In the genomic region with DNA sequence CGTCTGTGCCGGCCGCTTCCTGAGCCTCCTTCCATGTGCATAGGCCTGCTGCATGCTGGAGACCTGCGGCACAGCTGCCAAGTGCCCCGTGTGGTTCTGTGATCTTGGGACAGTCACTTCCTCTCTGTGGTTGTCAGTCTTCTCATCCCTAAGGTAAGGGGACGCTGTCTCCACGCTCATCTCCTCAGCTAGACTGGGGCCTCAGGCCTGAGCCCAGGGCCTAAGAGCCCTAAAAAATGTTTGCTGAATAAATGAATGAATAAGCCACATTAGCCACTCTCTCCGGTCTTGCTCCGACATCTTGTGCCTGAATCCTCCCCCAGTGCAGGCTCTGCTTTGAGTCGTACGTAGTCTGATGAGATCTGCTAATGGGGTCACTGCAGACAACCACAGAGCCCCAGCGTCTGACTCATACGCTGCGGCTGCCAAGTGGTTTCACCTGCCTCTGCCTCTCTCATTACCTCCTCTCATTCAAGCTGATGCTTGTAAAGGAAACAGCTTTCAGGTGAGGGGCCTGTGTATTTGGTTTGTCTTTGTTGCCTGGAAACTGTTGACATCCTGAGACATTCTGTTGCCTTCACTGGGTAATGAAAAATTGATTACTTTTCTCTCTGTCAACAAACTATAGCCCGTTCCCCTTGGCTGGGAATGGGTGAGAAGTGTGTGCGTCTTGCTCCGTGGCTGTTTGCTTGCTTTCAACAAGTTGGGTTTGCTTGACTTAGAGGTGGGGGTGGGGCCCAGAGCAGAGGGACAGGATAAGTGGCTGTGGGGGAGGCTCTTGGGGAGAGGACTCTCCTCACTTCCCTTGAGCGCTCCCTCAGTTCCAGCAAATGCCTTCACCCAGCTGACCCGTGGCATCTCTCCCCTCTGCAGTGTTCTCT, we compare ENCODE assay signal across 9 cellular contexts. TPM values are rescaled to one million over a fixed set of nuclear protein-coding genes. Genes with fewer than 3 reads are reported as not detected.
A peak's percentile ranks its signal among the peaks of the same experiment; 100 is the strongest.
DNase-seq lines count a peak whose midpoint lies in the region; ATAC-seq and TF ChIP-seq lines count a peak whose summit lies in the region.
"Had no signal": no experiment of that assay in that cellular context is flagged by ENCODE, and none has a peak within 500 bp of the region (broad histone marks: within the 10 kb centered on the region; RNA-seq: fewer than 3 reads in every experiment).

No MANE protein-coding gene starts in this region.

- H3K27me3 ChIP-seq in RWPE2 (ENCODE audit: insufficient read depth, poor library complexity, severe bottlenecking) (no peaks in the 10 kb centered on the region), testis (no peaks in the 10 kb centered on the region)
- H3K27me3 ChIP-seq: BLaER1 had no signal

- H3K4me3 ChIP-seq in RWPE2 (ENCODE audit: severe bottlenecking) (no peak overlapping the region), testis (no peak overlapping the region)
- H3K4me3 ChIP-seq: BLaER1 had no signal

- H3K36me3 ChIP-seq in RWPE2 (ENCODE audit: low read depth) (no peaks in the 10 kb centered on the region), testis (ENCODE audit: low read depth, missing control alignments) (no peaks in the 10 kb centered on the region)
- H3K36me3 ChIP-seq: BLaER1 had no signal

- in situ Hi-C loops in ACHN (cut with HindIII; ENCODE audit: low pct_ligation_motif_present, low pct_unique_long_range_greater_than_20kb, low sequenced_read_pairs): no loop called here

- ATAC-seq in RWPE2 (ENCODE audit: low read depth): peak; percentile 87
- no peak for ATAC-seq in left lobe of liver
- no peak for ATAC-seq in GM18861 (IDR thresholded peaks at IDR 0.05; ENCODE audit: unreplicated experiment)

- TF ChIP-seq CTCF in RWPE2 (IDR thresholded peaks at IDR 0.05; ENCODE audit: poor library complexity, severe bottlenecking) (no peak), testis (IDR thresholded peaks at IDR 0.05) (no peak)

- 85 to 92% methylated on average over 17 to 19 of the region's 19 CpGs for WGBS in testis, 2 donors

- DNase-seq in ACHN (peak; percentile 81), KG1 (lab: John Stamatoyannopoulos, UW) (peak; percentile 59), RWPE2 (ENCODE audit: low spot score) (peak; percentile 93), left lobe of liver (ENCODE audit: low spot score) (peak; percentile 19), testis (no peak)
- DNase-seq in activated gamma-delta T cell treated with anti-CD3 and anti-CD28 coated beads, Interleukin-2, amount 50 U/mL, for 16 hours (ENCODE audit: low read depth): peak; percentile 78
- DNase-seq in stimulated activated CD8-positive, alpha-beta memory T cell treated with anti-CD3 and anti-CD28 coated beads, Interleukin-15, amount 100 ng/mL, for 4 hours (ENCODE audit: low read depth in 2 of 2): peak; percentile 72 to 80

- H3K4me1 ChIP-seq in RWPE2 (ENCODE audit: insufficient read depth, poor library complexity, severe bottlenecking) (peaks cover 38% of the 10 kb centered on the region), testis (peaks cover 5% of the 10 kb centered on the region)

- no peak for TF ChIP-seq POLR2A in testis (IDR thresholded peaks at IDR 0.05)

- intact Hi-C loops in testis (cut with DNase I; ENCODE audit: low total_unique reads): no loop called here

- H3K9me3 ChIP-seq in RWPE2 (ENCODE audit: severe bottlenecking): no peaks in the 10 kb centered on the region
- no peaks in the 10 kb centered on the region for H3K9me3 ChIP-seq in testis
- H3K9me3 ChIP-seq: BLaER1 had no signal

- H3K27ac ChIP-seq in RWPE2 (ENCODE audit: poor library complexity, severe bottlenecking) (peak overlapping the region; percentile 46), testis (no peak overlapping the region)
- H3K27ac ChIP-seq: BLaER1 had no signal

RNA-seq across cellular contexts. Expression of gene RPLP1, which starts 15.9 kb away (rescaled TPM):
- 577 TPM for total RNA-seq in left lobe of liver
- 100 to 1,000 TPM; 245 to 513 TPM for total RNA-seq in testis
- polyA plus RNA-seq in testis (ENCODE audit: insufficient read depth, low read depth, low replicate concordance): 1,127 TPM

RNA-seq across cellular contexts. Expression of gene KIF23, which starts 54.3 kb away (rescaled TPM):
- 0.86 TPM for total RNA-seq in left lobe of liver
- total RNA-seq in testis: 10 to 100 TPM; 17.1 to 23.9 TPM
- 28.4 TPM for polyA plus RNA-seq in testis (ENCODE audit: insufficient read depth, low read depth, low replicate concordance)
